ENCODE assay signal across 14 cellular contexts in the genomic region with DNA sequence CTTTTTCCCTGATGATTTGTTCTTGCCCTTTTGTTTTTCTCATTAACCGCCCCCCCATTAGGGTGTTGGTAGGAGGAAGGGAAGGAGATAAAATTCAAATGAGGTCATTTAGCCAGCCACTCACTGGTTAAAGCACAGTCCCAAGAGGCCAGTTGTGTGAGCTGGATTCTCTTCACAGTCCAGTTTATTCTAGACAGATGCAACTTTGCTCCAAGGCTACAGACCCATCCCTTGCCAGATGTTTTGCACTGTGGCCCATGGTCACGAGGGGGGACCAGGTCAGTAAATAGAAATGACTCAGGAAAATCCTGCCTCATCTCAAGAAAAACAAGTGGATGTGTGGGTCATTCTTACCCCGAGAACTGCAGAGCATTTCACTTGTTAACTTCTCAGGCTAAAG. TPM values are rescaled to one million over a fixed set of nuclear protein-coding genes. Genes with fewer than 3 reads are reported as not detected.
DNase-seq lines count a peak whose midpoint lies in the region; ATAC-seq and TF ChIP-seq lines count a peak whose summit lies in the region.
"Had no signal": no experiment of that assay in that cellular context is flagged by ENCODE, and none has a peak within 500 bp of the region (broad histone marks: within the 10 kb centered on the region; RNA-seq: fewer than 3 reads in every experiment).

No MANE protein-coding gene starts in this region.

- H3K9me1 ChIP-seq in IMR-90 (ENCODE audit: insufficient read depth, low read length): no peaks in the 10 kb centered on the region; the same call in 1 of the 2 replicates

- H3K9me3 ChIP-seq in IMR-90 (ENCODE audit: control insufficient read depth, insufficient read depth, low read length) (no peaks in the 10 kb centered on the region), left ventricle myocardium inferior (replicated peaks) (no peaks in the 10 kb centered on the region), left lung (no peaks in the 10 kb centered on the region)

- H3K18ac ChIP-seq in IMR-90 (ENCODE audit: low read depth, low read length): no peak overlapping the region

- no peak overlapping the region for H2AK5ac ChIP-seq in IMR-90 (ENCODE audit: low read depth, low read length)

- no peak overlapping the region for H4K91ac ChIP-seq in IMR-90 (ENCODE audit: insufficient read depth, low read depth, low read length)

- H3K9ac ChIP-seq in IMR-90 (ENCODE audit: low read depth, low read length): no peak overlapping the region

- H3K56ac ChIP-seq in IMR-90 (ENCODE audit: extremely low read depth, insufficient read depth, low read length): no peak overlapping the region

- H4K5ac ChIP-seq in IMR-90 (ENCODE audit: low read depth, low read length): no peak overlapping the region

- TF ChIP-seq POLR2A in IMR-90 (IDR thresholded peaks at IDR 0.05; ENCODE audit: low read depth, low read length): no peak

- H3K4me3 ChIP-seq in IMR-90 (ENCODE audit: insufficient read depth, low read depth, low read length) (no peak overlapping the region), cardiac fibroblast (replicated peaks in 1 of 2; ENCODE audit: low read depth in 2 of 2, low read length in 2 of 2) (no peak overlapping the region), left ventricle myocardium inferior (no peak overlapping the region), left lung (no peak overlapping the region)

- ATAC-seq in IMR-90 (ENCODE audit: low read depth): peak; percentile 62; the same call in 1 of the 2 replicates
- no peak for ATAC-seq in left lung
- no peak for ATAC-seq in GM21717 (IDR thresholded peaks at IDR 0.05; ENCODE audit: unreplicated experiment)
- ATAC-seq: activated CD8-positive, alpha-beta memory T cell treated with anti-CD3 and anti-CD28 coated beads, Interleukin-2, amount 10 ng/mL, durations not matched to agents 7 days and 5 days; stimulated activated memory B cell treated with anti-CD40 and anti-IgM and Interleukin-4, amounts not matched to agents 10 μg/mL and 1 μg/mL and 100 μg/mL, for 72 hours had no signal

- no peak overlapping the region for H2BK15ac ChIP-seq in IMR-90 (ENCODE audit: low read depth, low read length)

- no peak overlapping the region for H2BK120ac ChIP-seq in IMR-90 (ENCODE audit: low read depth, low read length)

- DNase-seq in IMR-90 (peak; percentile 36), cardiac fibroblast (ENCODE audit: low read depth in 2 of 2) (peak; percentile 73 to 74), left ventricle myocardium inferior (peak; percentile 33), stromal cell of bone marrow (ENCODE audit: low read depth) (peak; percentile 44), left lung (no peak), inferior parietal cortex (ENCODE audit: extremely low spot score) (no peak)
- no peak for DNase-seq in activated T-cell treated with anti-CD3 and anti-CD28 coated beads, Interleukin-2, amount 50 U/mL, for 1 hour
- DNase-seq: activated CD8-positive, alpha-beta memory T cell treated with anti-CD3 and anti-CD28 coated beads, Interleukin-2, amount 10 ng/mL, durations not matched to agents 7 days and 5 days; NCI-H1417 treated with DMSO at 0.1 percent for 48 hours; NCI-H524 treated with DMSO at 0.1 percent for 48 hours; stimulated activated CD4-positive, alpha-beta T cell treated with anti-CD3 and anti-CD28 coated beads, Interleukin-4, amount 100 ng/mL, for 1 hour had no signal

- in situ Hi-C loops in IMR-90 (cut with MboI; ENCODE audit: low sequenced_read_pairs): no loop called here

- no peak overlapping the region for H3K23ac ChIP-seq in IMR-90 (ENCODE audit: low read depth, low read length)

- intact Hi-C loops in IMR-90 (cut with micrococcal nuclease): loop anchor here (5.0 kb wide), 1 partner anchor 63 kb away; no protein-coding TSS in a partner anchor
- intact Hi-C loops in left ventricle myocardium inferior (cut with micrococcal nuclease): no loop called here
- intact Hi-C loops in left lung (cut with DNase I): no loop called here

- POLR2A ChIA-PET in IMR-90 (lab: Charles Lee; ENCODE audit: unreplicated experiment): no interaction called here

- H2AFZ ChIP-seq in IMR-90 (replicated peaks; ENCODE audit: low read length, poor library complexity): no peak overlapping the region

- H3K27me3 ChIP-seq in IMR-90 (ENCODE audit: control insufficient read depth, insufficient read depth, low read length) (no peaks in the 10 kb centered on the region; the same call in 1 of the 2 replicates), left ventricle myocardium inferior (ENCODE audit: low read depth) (no peaks in the 10 kb centered on the region), left lung (no peaks in the 10 kb centered on the region)

- no peak overlapping the region for H3K4ac ChIP-seq in IMR-90 (ENCODE audit: low read depth, low read length)

- H3K4me1 ChIP-seq in IMR-90 (ENCODE audit: control insufficient read depth, insufficient read depth, low read length): peaks cover 2% of the 10 kb centered on the region; the same call in 1 of the 2 replicates
- peaks cover 40% of the 10 kb centered on the region for H3K4me1 ChIP-seq in left ventricle myocardium inferior
- H3K4me1 ChIP-seq in left lung: peaks cover 0 to 6% of the 10 kb centered on the region in 2 donors

- H3K36me3 ChIP-seq in IMR-90 (ENCODE audit: control insufficient read depth, insufficient read depth, low read length) (peaks cover 2% of the 10 kb centered on the region; the same call in 1 of the 2 replicates), left ventricle myocardium inferior (peaks cover 4% of the 10 kb centered on the region), left lung (no peaks in the 10 kb centered on the region)

- H4K20me1 ChIP-seq in IMR-90 (ENCODE audit: insufficient read depth, low read length): no peaks in the 10 kb centered on the region

- H3K27ac ChIP-seq in IMR-90 (ENCODE audit: insufficient read depth, low read length): no peak overlapping the region
- H3K27ac ChIP-seq in left ventricle myocardium inferior (replicated peaks): peak overlapping the region; percentile 69
- H3K27ac ChIP-seq in left lung: peak overlapping the region in 1 of 2 donors; percentile 47

- H3K14ac ChIP-seq in IMR-90 (replicated peaks; ENCODE audit: low read depth, low read length): no peak overlapping the region

- no peak overlapping the region for H2AK9ac ChIP-seq in IMR-90 (replicated peaks; ENCODE audit: low read depth, low read length, poor library complexity)

- no TSS peak for BruUV-seq in IMR-90 (replicated peaks; lab: Mats Ljungman, UMichigan)

- no peak overlapping the region for H3K4me2 ChIP-seq in IMR-90 (ENCODE audit: low read depth, low read length)

- dilution Hi-C loops in IMR-90 (cut with HindIII; ENCODE audit: low sequenced_read_pairs, unreplicated experiment): no loop called here

- no CpG with 5 or more reads among the region's 3 CpGs for WGBS in IMR-90 (ENCODE audit: extremely low coverage in 2 of 2, insufficient read length in 1 of 2), 2 experiments

- no peak overlapping the region for H2BK20ac ChIP-seq in IMR-90 (ENCODE audit: low read depth, low read length)

- H3K79me1 ChIP-seq in IMR-90 (ENCODE audit: low read depth in 1 of 2, low read length in 2 of 2): no peaks in the 10 kb centered on the region

- TF ChIP-seq CTCF in IMR-90 (conservative IDR thresholded peaks at IDR 0.05; ENCODE audit: low read depth, low read length) (no peak), cardiac fibroblast (IDR thresholded peaks at IDR 0.05; ENCODE audit: low read depth, low read length) (no peak), left ventricle myocardium inferior (IDR thresholded peaks at IDR 0.05; ENCODE audit: borderline replicate concordance) (no peak), left lung (IDR thresholded peaks at IDR 0.05) (no peak)

- no peak overlapping the region for H2BK5ac ChIP-seq in IMR-90 (ENCODE audit: low read depth, low read length, poor library complexity, severe bottlenecking)

- no peak overlapping the region for H4K8ac ChIP-seq in IMR-90 (ENCODE audit: low read depth in 2 of 2, low read length in 2 of 2)

- no peak for TF ChIP-seq RAD21 in IMR-90 (IDR thresholded peaks at IDR 0.05; ENCODE audit: low read length)

- CTCF ChIA-PET in IMR-90 (lab: Yijun Ruan, JAX): interaction anchor here (0.7 kb wide), 1 partner anchor 202 kb away, joined by 3 read pairs; no protein-coding TSS in a partner anchor

TF ChIP-seq in IMR-90, 13 proteins besides CTCF, POLR2A, EP300 and RAD21:
- TF ChIP-seq MAFK (IDR thresholded peaks at IDR 0.05; ENCODE audit: low read depth, low read length) (no peak), SMC3 (IDR thresholded peaks at IDR 0.05; ENCODE audit: low read depth, low read length) (no peak), CHD1 (IDR thresholded peaks at IDR 0.05; ENCODE audit: low read depth, low read length) (no peak)
TF ChIP-seq in IMR-90: peak in this region for 0.

RNA-seq across cellular contexts. Expression of gene VEGFD, which starts 20.5 kb away (rescaled TPM):
- under 0.01 and 0.18 TPM in 2 replicates for total RNA-seq in IMR-90 (2012; rRNA removed)
- polyA plus RNA-seq in IMR-90 (2012; rRNA removed): 0.13 and 0.19 TPM in 2 replicates
- polyA plus RNA-seq in IMR-90 (2012; cell fraction: cytosol; rRNA removed): 0.14 and 0.20 TPM in 2 replicates
- 0.16 and 0.72 TPM in 2 replicates for polyA plus RNA-seq in IMR-90 (2012; cell fraction: nucleus; rRNA removed; ENCODE audit: low replicate concordance)
- 8.3 TPM for total RNA-seq in left ventricle myocardium inferior
- total RNA-seq in left lung: 10 to 100 TPM in 1 of 2 donors, 1 to 10 TPM in 1; 6.2 to 20.1 TPM
- total RNA-seq: activated CD8-positive, alpha-beta memory T cell treated with anti-CD3 and anti-CD28 coated beads, Interleukin-2, amount 10 ng/mL, durations not matched to agents 7 days and 5 days had no signal
- polyA plus RNA-seq: CD14-positive monocyte had no signal

Comparison
In these comparisons a context has a peak if more than half of its experiments do, and no peak if none do; other contexts are left out.
1. DNase-seq: peak in IMR-90 (single experiment), cardiac fibroblast (2 of 2), left ventricle myocardium inferior (single experiment) and stromal cell of bone marrow (single experiment); none in left lung (0 of 2), inferior parietal cortex (single experiment) and activated T-cell treated with anti-CD3 and anti-CD28 coated beads, Interleukin-2, amount 50 U/mL, for 1 hour (single experiment).